24 cellular contexts compared by ENCODE assay signal in genomic region chr3:30795176-30795575, GRCh38.
"Had no signal": no experiment of that assay in that cellular context is flagged by ENCODE, and none has a peak within 500 bp of the region (broad histone marks: within the 10 kb centered on the region; RNA-seq: fewer than 3 reads in every experiment).

No MANE protein-coding gene starts in this region.

- H3K36me3 Mint-ChIP-seq: activated CD8-positive, alpha-beta memory T cell treated with anti-CD3 and anti-CD28 coated beads, Interleukin-2, amount 10 ng/mL, durations not matched to agents 7 days and 5 days; activated naive CD4-positive, alpha-beta T cell treated with anti-CD3 and anti-CD28 coated beads, Interleukin-2, amount 50 U/mL, for 72 hours; WTC11 had no signal

- DNase-seq: activated CD4-positive, alpha-beta T cell treated with anti-CD3 and anti-CD28 coated beads for 48 hours; activated CD4-positive, alpha-beta T cell treated with anti-CD3 and anti-CD28 coated beads, Interleukin-2, amount 50 U/mL, for 4 hours; activated CD4-positive, CD25-positive, alpha-beta regulatory T cell treated with anti-CD3 and anti-CD28 coated beads, Interleukin-2, amount 50 U/mL, for 72 hours; activated CD8-positive, alpha-beta memory T cell treated with anti-CD3 and anti-CD28 coated beads, Interleukin-2, amount 10 ng/mL, durations not matched to agents 7 days and 5 days; activated effector memory CD4-positive, alpha-beta T cell treated with anti-CD3 and anti-CD28 coated beads, Interleukin-2, amount 50 U/mL, for 16 hours; activated naive CD4-positive, alpha-beta T cell treated with Interleukin-2 at 50 U/mL for 16 hours; activated naive CD8-positive, alpha-beta T cell treated with anti-CD3 and anti-CD28 coated beads, Interleukin-2, amount 50 U/mL, for 24 hours; activated T-cell treated with anti-CD3 and anti-CD28 coated beads, Interleukin-2, amount 50 U/mL, for 24 hours; amygdala; body of pancreas; central memory CD4-positive, alpha-beta T cell; KG1; MV-4-11; NCI-H1092 treated with DMSO at 0.1 percent for 48 hours; NCI-H1436; NCI-H1694 treated with DMSO at 0.1 percent for 48 hours; NCI-H2029 treated with DMSO at 0.1 percent for 48 hours; NCI-H510A treated with DMSO at 0.1 percent for 48 hours; NK-92 treated with Interleukin-12 subunit alpha and Interleukin-12 subunit beta, amount 100 ng/mL, for 24 hours; SHP77 treated with DMSO at 0.1 percent for 48 hours had no signal

- ATAC-seq: activated CD8-positive, alpha-beta memory T cell treated with anti-CD3 and anti-CD28 coated beads, Interleukin-2, amount 10 ng/mL, durations not matched to agents 7 days and 5 days; activated naive CD4-positive, alpha-beta T cell treated with anti-CD3 and anti-CD28 coated beads, Interleukin-2, amount 50 U/mL, for 72 hours; activated naive CD8-positive, alpha-beta T cell treated with anti-CD3 and anti-CD28 coated beads, Interleukin-2, amount 50 U/mL, for 24 hours; body of pancreas; WTC11 had no signal

- H3K4me1 Mint-ChIP-seq: activated CD8-positive, alpha-beta memory T cell treated with anti-CD3 and anti-CD28 coated beads, Interleukin-2, amount 10 ng/mL, durations not matched to agents 7 days and 5 days; activated naive CD8-positive, alpha-beta T cell treated with anti-CD3 and anti-CD28 coated beads, Interleukin-2, amount 50 U/mL, for 24 hours; WTC11 had no signal

- H3K27ac Mint-ChIP-seq: activated CD8-positive, alpha-beta memory T cell treated with anti-CD3 and anti-CD28 coated beads, Interleukin-2, amount 10 ng/mL, durations not matched to agents 7 days and 5 days; activated naive CD4-positive, alpha-beta T cell treated with anti-CD3 and anti-CD28 coated beads, Interleukin-2, amount 50 U/mL, for 72 hours; activated naive CD8-positive, alpha-beta T cell treated with anti-CD3 and anti-CD28 coated beads, Interleukin-2, amount 50 U/mL, for 24 hours; activated T-cell treated with anti-CD3 and anti-CD28 coated beads, Interleukin-2, amount 50 U/mL, for 24 hours; activated T-helper 1 cell treated with anti-CD3 and anti-CD28 coated beads, Interleukin-12 subunit alpha, Interleukin-12 subunit beta, Interleukin-2, Interleukin-4 antibody, amounts not matched to agents 30 ng/mL and 10 ng/mL and 1 ng/mL, durations not matched to agents 14 hours and 24 hours and 36 hours; T-helper 1 cell treated with Interleukin-12 subunit alpha and Interleukin-12 subunit beta and Interleukin-4 antibody, amounts not matched to agents 30 μg/mL and 1 μg/mL, for 36 hours; WTC11 had no signal

- H3K27me3 Mint-ChIP-seq: activated naive CD8-positive, alpha-beta T cell treated with anti-CD3 and anti-CD28 coated beads, Interleukin-2, amount 50 U/mL, for 24 hours; activated T-cell treated with anti-CD3 and anti-CD28 coated beads, Interleukin-2, amount 50 U/mL, for 24 hours had no signal

- H3K4me3 Mint-ChIP-seq: activated CD8-positive, alpha-beta memory T cell treated with anti-CD3 and anti-CD28 coated beads, Interleukin-2, amount 10 ng/mL, durations not matched to agents 7 days and 5 days; activated naive CD8-positive, alpha-beta T cell treated with anti-CD3 and anti-CD28 coated beads, Interleukin-2, amount 50 U/mL, for 24 hours; activated T-cell treated with anti-CD3 and anti-CD28 coated beads, Interleukin-2, amount 50 U/mL, for 24 hours; activated T-helper 1 cell treated with anti-CD3 and anti-CD28 coated beads, Interleukin-12 subunit alpha, Interleukin-12 subunit beta, Interleukin-2, Interleukin-4 antibody, amounts not matched to agents 30 ng/mL and 10 ng/mL and 1 ng/mL, durations not matched to agents 14 hours and 24 hours and 36 hours; T-helper 1 cell treated with Interleukin-12 subunit alpha and Interleukin-12 subunit beta and Interleukin-4 antibody, amounts not matched to agents 30 μg/mL and 1 μg/mL, for 36 hours; WTC11 had no signal

- H3K9me3 Mint-ChIP-seq: activated naive CD4-positive, alpha-beta T cell treated with anti-CD3 and anti-CD28 coated beads, Interleukin-2, amount 50 U/mL, for 72 hours; activated naive CD8-positive, alpha-beta T cell treated with anti-CD3 and anti-CD28 coated beads, Interleukin-2, amount 50 U/mL, for 24 hours; activated T-cell treated with anti-CD3 and anti-CD28 coated beads, Interleukin-2, amount 50 U/mL, for 24 hours; activated T-helper 1 cell treated with anti-CD3 and anti-CD28 coated beads, Interleukin-12 subunit alpha, Interleukin-12 subunit beta, Interleukin-2, Interleukin-4 antibody, amounts not matched to agents 30 ng/mL and 10 ng/mL and 1 ng/mL, durations not matched to agents 14 hours and 24 hours and 36 hours had no signal
